ENCODE assay signal across 18 cellular contexts in the genomic region with DNA sequence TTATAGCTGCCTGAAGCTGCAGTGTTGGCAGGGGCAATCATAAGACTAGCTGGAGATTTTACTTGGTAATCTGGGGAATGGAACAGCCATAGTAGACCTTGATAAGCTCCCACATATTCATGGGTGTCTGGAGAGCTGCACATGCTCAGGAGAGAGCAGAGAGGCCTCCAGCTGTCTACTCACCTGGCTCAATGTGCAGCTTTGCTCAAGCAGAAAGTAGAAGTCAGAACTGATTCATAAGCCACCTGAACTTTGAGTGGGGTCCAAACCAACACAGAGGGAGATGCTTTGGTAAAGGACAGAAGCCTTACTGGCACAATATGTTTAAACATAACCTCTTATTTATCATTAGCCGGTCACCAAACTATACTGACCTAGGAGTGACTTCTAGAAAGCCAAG. TPM values are rescaled to one million over a fixed set of nuclear protein-coding genes. Genes with fewer than 3 reads are reported as not detected.
DNase-seq lines count a peak whose midpoint lies in the region; ATAC-seq, FAIRE-seq and TF ChIP-seq lines count a peak whose summit lies in the region.
"Had no signal": no experiment of that assay in that cellular context is flagged by ENCODE, and none has a peak within 500 bp of the region (broad histone marks: within the 10 kb centered on the region; RNA-seq: fewer than 3 reads in every experiment).

No MANE protein-coding gene starts in this region.

- no peaks in the 10 kb centered on the region for H3K36me3 Mint-ChIP-seq in activated CD4-positive, alpha-beta memory T cell treated with anti-CD3 and anti-CD28 coated beads for 36 hours
- H3K36me3 Mint-ChIP-seq in activated CD4-positive, alpha-beta memory T cell treated with anti-CD3 and anti-CD28 coated beads, Interleukin-2, amount 10 ng/mL, durations not matched to agents 7 days and 5 days (ENCODE audit: low read depth) = peaks cover 6% of the 10 kb centered on the region
- H3K36me3 Mint-ChIP-seq in naive B cell = peaks cover 0 to 9% of the 10 kb centered on the region in 2 donors
- H3K36me3 Mint-ChIP-seq in naive thymus-derived CD8-positive, alpha-beta T cell = peaks cover 0 to 5% (median 4%) of the 10 kb centered on the region in 3 donors

- H3K27me3 Mint-ChIP-seq in activated CD4-positive, alpha-beta memory T cell treated with anti-CD3 and anti-CD28 coated beads for 36 hours = no peaks in the 10 kb centered on the region
- H3K27me3 Mint-ChIP-seq in activated CD4-positive, alpha-beta memory T cell treated with anti-CD3 and anti-CD28 coated beads, Interleukin-2, amount 10 ng/mL, durations not matched to agents 7 days and 5 days = no peaks in the 10 kb centered on the region
- H3K27me3 Mint-ChIP-seq in naive B cell = no peaks in the 10 kb centered on the region
- H3K27me3 Mint-ChIP-seq in naive thymus-derived CD8-positive, alpha-beta T cell = no peaks in the 10 kb centered on the region

- DNase-seq in activated CD4-positive, alpha-beta memory T cell treated with anti-CD3 and anti-CD28 coated beads for 36 hours = no peak
- DNase-seq in activated CD4-positive, alpha-beta memory T cell treated with anti-CD3 and anti-CD28 coated beads, Interleukin-2, amount 10 ng/mL, durations not matched to agents 7 days and 5 days = no peak
- DNase-seq in GM19239 (ENCODE audit: insufficient read length, low spot score) (no peak), cerebellar cortex (ENCODE audit: low spot score) (peak; percentile 19), naive B cell (no peak), brain microvascular endothelial cell (no peak), NCI-H748 (lab: John Stamatoyannopoulos, UW; ENCODE audit: unreplicated experiment) (no peak)
- DNase-seq in naive thymus-derived CD8-positive, alpha-beta T cell = no peak
- DNase-seq: NCI-H1417 treated with DMSO at 0.1 percent for 48 hours, NCI-H187 treated with DMSO at 0.1 percent for 48 hours, NCI-H345, NCI-H524 treated with DMSO at 0.1 percent for 48 hours, PC-9 had no signal

- H3K4me1 Mint-ChIP-seq in activated CD4-positive, alpha-beta memory T cell treated with anti-CD3 and anti-CD28 coated beads for 36 hours (ENCODE audit: low read depth) = peaks cover 54% of the 10 kb centered on the region
- H3K4me1 Mint-ChIP-seq in activated CD4-positive, alpha-beta memory T cell treated with anti-CD3 and anti-CD28 coated beads, Interleukin-2, amount 10 ng/mL, durations not matched to agents 7 days and 5 days = peaks cover 16% of the 10 kb centered on the region
- H3K4me1 Mint-ChIP-seq in naive B cell = peaks cover 31 to 89% (median 56%) of the 10 kb centered on the region in 3 donors
- peaks cover 18 to 68% (median 56%) of the 10 kb centered on the region in 4 donors for H3K4me1 Mint-ChIP-seq in naive thymus-derived CD8-positive, alpha-beta T cell

- POLR2A ChIA-PET in activated CD4-positive, alpha-beta memory T cell treated with anti-CD3 and anti-CD28 coated beads for 36 hours (lab: Charles Lee) = no interaction called here
- POLR2A ChIA-PET in activated CD4-positive, alpha-beta memory T cell treated with anti-CD3 and anti-CD28 coated beads, Interleukin-2, amount 10 ng/mL, durations not matched to agents 7 days and 5 days (lab: Charles Lee) = no interaction called here
- POLR2A ChIA-PET in naive thymus-derived CD8-positive, alpha-beta T cell (lab: Charles Lee) = no interaction called here

- peak; percentile 44 for FAIRE-seq in GM19239 (lab: Jason Lieb, UNC)
- FAIRE-seq: A204.1, D721Med had no signal

- H3K36me3 ChIP-seq in brain microvascular endothelial cell (replicated peaks) = no peaks in the 10 kb centered on the region

- TF ChIP-seq CTCF in brain microvascular endothelial cell (IDR thresholded peaks at IDR 0.05; ENCODE audit: low read depth, low read length, missing control alignments) = no peak

- intact Hi-C loops in activated CD4-positive, alpha-beta memory T cell treated with anti-CD3 and anti-CD28 coated beads for 36 hours (cut with micrococcal nuclease) = no loop called here

- peak in 1 of 2 donors; percentile 21 for ATAC-seq in naive B cell (ENCODE audit: low read depth in 2 of 2)
- no peak for ATAC-seq in naive thymus-derived CD8-positive, alpha-beta T cell

- H3K4me3 ChIP-seq in brain microvascular endothelial cell (ENCODE audit: low read depth, low read length) = no peak overlapping the region
- H3K4me3 ChIP-seq: BLaER1 treated with 17β-estradiol and CSF1 and Interleukin-3, amounts not matched to agents 10 nM and 100 nM; PC-9 had no signal

- H3K27ac ChIP-seq in brain microvascular endothelial cell = no peak overlapping the region
- H3K27ac ChIP-seq: BLaER1 treated with 17β-estradiol and CSF1 and Interleukin-3, amounts not matched to agents 10 nM and 100 nM; KMS-11; PC-9; RWPE1 had no signal

- no peaks in the 10 kb centered on the region for H3K27me3 ChIP-seq in brain microvascular endothelial cell (replicated peaks)
- H3K27me3 ChIP-seq: BLaER1 treated with 17β-estradiol and CSF1 and Interleukin-3, amounts not matched to agents 10 nM and 100 nM had no signal

- H3K4me3 Mint-ChIP-seq in activated CD4-positive, alpha-beta memory T cell treated with anti-CD3 and anti-CD28 coated beads for 36 hours = no peak overlapping the region
- no peak overlapping the region for H3K4me3 Mint-ChIP-seq in activated CD4-positive, alpha-beta memory T cell treated with anti-CD3 and anti-CD28 coated beads, Interleukin-2, amount 10 ng/mL, durations not matched to agents 7 days and 5 days
- H3K4me3 Mint-ChIP-seq in naive B cell = peak overlapping the region in 2 of 8 donors; percentile 6 to 38
- H3K4me3 Mint-ChIP-seq in naive thymus-derived CD8-positive, alpha-beta T cell = peak overlapping the region in 5 of 10 donors; percentile 6 to 46 (median 15)

- in situ Hi-C loops in brain microvascular endothelial cell (cut with HindIII; ENCODE audit: low pct_ligation_motif_present, low sequenced_read_pairs) = no loop called here

- CTCF ChIA-PET in activated CD4-positive, alpha-beta memory T cell treated with anti-CD3 and anti-CD28 coated beads for 36 hours (lab: Charles Lee) = no interaction called here
- CTCF ChIA-PET in activated CD4-positive, alpha-beta memory T cell treated with anti-CD3 and anti-CD28 coated beads, Interleukin-2, amount 10 ng/mL, durations not matched to agents 7 days and 5 days (lab: Charles Lee) = interaction anchor here (0.6 kb wide), 1 partner anchor 32 kb away, joined by 8 read pairs; no protein-coding TSS in a partner anchor

- peak overlapping the region; percentile 18 for H3K27ac Mint-ChIP-seq in activated CD4-positive, alpha-beta memory T cell treated with anti-CD3 and anti-CD28 coated beads for 36 hours
- H3K27ac Mint-ChIP-seq in activated CD4-positive, alpha-beta memory T cell treated with anti-CD3 and anti-CD28 coated beads, Interleukin-2, amount 10 ng/mL, durations not matched to agents 7 days and 5 days = no peak overlapping the region
- H3K27ac Mint-ChIP-seq in naive B cell = peak overlapping the region in 4 of 6 donors; percentile 12 to 69 (median 34)
- H3K27ac Mint-ChIP-seq in naive thymus-derived CD8-positive, alpha-beta T cell = peak overlapping the region in 4 of 10 donors; percentile 8 to 45 (median 16)

- no peaks in the 10 kb centered on the region for H3K9me3 Mint-ChIP-seq in activated CD4-positive, alpha-beta memory T cell treated with anti-CD3 and anti-CD28 coated beads for 36 hours
- no peaks in the 10 kb centered on the region for H3K9me3 Mint-ChIP-seq in activated CD4-positive, alpha-beta memory T cell treated with anti-CD3 and anti-CD28 coated beads, Interleukin-2, amount 10 ng/mL, durations not matched to agents 7 days and 5 days
- H3K9me3 Mint-ChIP-seq in naive B cell = peaks cover 0 to 9% (median 4%) of the 10 kb centered on the region in 7 donors
- peaks cover 0 to 21% (median 0%) of the 10 kb centered on the region in 9 donors for H3K9me3 Mint-ChIP-seq in naive thymus-derived CD8-positive, alpha-beta T cell

RNA-seq across cellular contexts. Expression of gene KDM6A, which starts 54.4 kb away (rescaled TPM):
- 10 to 100 TPM; 20.9 to 21.5 TPM for total RNA-seq in activated CD4-positive, alpha-beta memory T cell treated with anti-CD3 and anti-CD28 coated beads for 36 hours
- 10 to 100 TPM; 27.2 to 28.0 TPM for total RNA-seq in activated CD4-positive, alpha-beta memory T cell treated with anti-CD3 and anti-CD28 coated beads, Interleukin-2, amount 10 ng/mL, durations not matched to agents 7 days and 5 days
- polyA plus RNA-seq in naive B cell (ENCODE audit: low read depth in 6 of 6) = 10 to 100 TPM in 5 of 6 donors, 1 to 10 TPM in 1; 7.5 to 22.4 (median 18.5) TPM
- total RNA-seq in naive thymus-derived CD8-positive, alpha-beta T cell = 10 to 100 TPM; 44.5 to 47.2 TPM
- 10 to 100 TPM; 11.5 to 17.2 (median 15.2) TPM for polyA plus RNA-seq in naive thymus-derived CD8-positive, alpha-beta T cell
